Comparison of ENCODE assay signal across 1 cellular context in the genomic region with DNA sequence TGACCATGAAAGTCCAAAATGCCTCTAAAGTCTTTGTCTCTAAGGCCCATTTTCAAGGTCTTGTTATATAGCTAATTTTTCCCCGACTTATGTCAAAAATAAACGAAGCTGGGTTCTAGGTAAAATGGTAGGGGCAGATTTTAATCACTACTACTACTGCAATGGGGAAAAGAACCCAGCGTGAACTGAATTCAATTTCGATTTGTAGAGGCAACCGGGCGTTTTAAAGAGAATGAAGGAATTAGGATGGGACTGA.
TF ChIP-seq lines count a peak whose summit lies in the region.

No MANE protein-coding gene starts in this region.

TF ChIP-seq in K562, 482 proteins besides CTCF, POLR2A, EP300 and RAD21 (continued from another document):
- no peak for TF ChIP-seq ZC3H4 (CRISPR knock-in tag; IDR thresholded peaks at IDR 0.05; ENCODE audit: borderline replicate concordance)
- 0 out of 2 replicates have a peak, but pooled peaks have one; percentile 22 for TF ChIP-seq FOXM1 (IDR thresholded peaks at IDR 0.05; ENCODE audit: low read depth)
- TF ChIP-seq FOXM1 (CRISPR knock-in tag; IDR thresholded peaks at IDR 0.05; ENCODE audit: low read depth) = no peak
- no peak for TF ChIP-seq TAL1 (IDR thresholded peaks at IDR 0.05)
- TF ChIP-seq ASH1L (IDR thresholded peaks at IDR 0.05; ENCODE audit: borderline replicate concordance, low read depth, partially characterized antibody) = no peak
- 0 out of 2 replicates have a peak, but pooled peaks have one; percentile 61 for TF ChIP-seq ZNF24 (IDR thresholded peaks at IDR 0.05)
- 0 out of 2 replicates have a peak, but pooled peaks have one; percentile 4 for TF ChIP-seq NFIC (IDR thresholded peaks at IDR 0.05)
- TF ChIP-seq NFRKB (IDR thresholded peaks at IDR 0.05; ENCODE audit: low read depth) = peak; percentile 21; the same call in 1 of the 2 replicates
- peak; percentile 82 for TF ChIP-seq ZNF592 (IDR thresholded peaks at IDR 0.05)
- peak; percentile 27; the same call in 1 of the 2 replicates for TF ChIP-seq TEAD4 (IDR thresholded peaks at IDR 0.05; ENCODE audit: low read length)
- TF ChIP-seq TEAD4 (CRISPR knock-in tag; IDR thresholded peaks at IDR 0.05; ENCODE audit: borderline replicate concordance) = no peak
- TF ChIP-seq, protein P1, sequence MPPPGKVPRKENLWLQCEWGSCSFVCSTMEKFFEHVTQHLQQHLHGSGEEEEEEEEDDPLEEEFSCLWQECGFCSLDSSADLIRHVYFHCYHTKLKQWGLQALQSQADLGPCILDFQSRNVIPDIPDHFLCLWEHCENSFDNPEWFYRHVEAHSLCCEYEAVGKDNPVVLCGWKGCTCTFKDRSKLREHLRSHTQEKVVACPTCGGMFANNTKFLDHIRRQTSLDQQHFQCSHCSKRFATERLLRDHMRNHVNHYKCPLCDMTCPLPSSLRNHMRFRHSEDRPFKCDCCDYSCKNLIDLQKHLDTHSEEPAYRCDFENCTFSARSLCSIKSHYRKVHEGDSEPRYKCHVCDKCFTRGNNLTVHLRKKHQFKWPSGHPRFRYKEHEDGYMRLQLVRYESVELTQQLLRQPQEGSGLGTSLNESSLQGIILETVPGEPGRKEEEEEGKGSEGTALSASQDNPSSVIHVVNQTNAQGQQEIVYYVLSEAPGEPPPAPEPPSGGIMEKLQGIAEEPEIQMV (tag; conservative IDR thresholded peaks at IDR 0.05; ENCODE audit: low read depth) = peak; percentile 48; the same call in 1 of the 2 replicates
- peak; percentile 34; the same call in 1 of the 2 replicates for TF ChIP-seq ZNF445 (CRISPR knock-in tag; IDR thresholded peaks at IDR 0.05; ENCODE audit: low read depth)
- peak; percentile 77; the same call in 1 of the 2 replicates for TF ChIP-seq MYBL2 (IDR thresholded peaks at IDR 0.05; ENCODE audit: low read depth)
- no peak for TF ChIP-seq MYBL2 (CRISPR knock-in tag; IDR thresholded peaks at IDR 0.05; ENCODE audit: borderline replicate concordance)
- TF ChIP-seq, protein P2, sequence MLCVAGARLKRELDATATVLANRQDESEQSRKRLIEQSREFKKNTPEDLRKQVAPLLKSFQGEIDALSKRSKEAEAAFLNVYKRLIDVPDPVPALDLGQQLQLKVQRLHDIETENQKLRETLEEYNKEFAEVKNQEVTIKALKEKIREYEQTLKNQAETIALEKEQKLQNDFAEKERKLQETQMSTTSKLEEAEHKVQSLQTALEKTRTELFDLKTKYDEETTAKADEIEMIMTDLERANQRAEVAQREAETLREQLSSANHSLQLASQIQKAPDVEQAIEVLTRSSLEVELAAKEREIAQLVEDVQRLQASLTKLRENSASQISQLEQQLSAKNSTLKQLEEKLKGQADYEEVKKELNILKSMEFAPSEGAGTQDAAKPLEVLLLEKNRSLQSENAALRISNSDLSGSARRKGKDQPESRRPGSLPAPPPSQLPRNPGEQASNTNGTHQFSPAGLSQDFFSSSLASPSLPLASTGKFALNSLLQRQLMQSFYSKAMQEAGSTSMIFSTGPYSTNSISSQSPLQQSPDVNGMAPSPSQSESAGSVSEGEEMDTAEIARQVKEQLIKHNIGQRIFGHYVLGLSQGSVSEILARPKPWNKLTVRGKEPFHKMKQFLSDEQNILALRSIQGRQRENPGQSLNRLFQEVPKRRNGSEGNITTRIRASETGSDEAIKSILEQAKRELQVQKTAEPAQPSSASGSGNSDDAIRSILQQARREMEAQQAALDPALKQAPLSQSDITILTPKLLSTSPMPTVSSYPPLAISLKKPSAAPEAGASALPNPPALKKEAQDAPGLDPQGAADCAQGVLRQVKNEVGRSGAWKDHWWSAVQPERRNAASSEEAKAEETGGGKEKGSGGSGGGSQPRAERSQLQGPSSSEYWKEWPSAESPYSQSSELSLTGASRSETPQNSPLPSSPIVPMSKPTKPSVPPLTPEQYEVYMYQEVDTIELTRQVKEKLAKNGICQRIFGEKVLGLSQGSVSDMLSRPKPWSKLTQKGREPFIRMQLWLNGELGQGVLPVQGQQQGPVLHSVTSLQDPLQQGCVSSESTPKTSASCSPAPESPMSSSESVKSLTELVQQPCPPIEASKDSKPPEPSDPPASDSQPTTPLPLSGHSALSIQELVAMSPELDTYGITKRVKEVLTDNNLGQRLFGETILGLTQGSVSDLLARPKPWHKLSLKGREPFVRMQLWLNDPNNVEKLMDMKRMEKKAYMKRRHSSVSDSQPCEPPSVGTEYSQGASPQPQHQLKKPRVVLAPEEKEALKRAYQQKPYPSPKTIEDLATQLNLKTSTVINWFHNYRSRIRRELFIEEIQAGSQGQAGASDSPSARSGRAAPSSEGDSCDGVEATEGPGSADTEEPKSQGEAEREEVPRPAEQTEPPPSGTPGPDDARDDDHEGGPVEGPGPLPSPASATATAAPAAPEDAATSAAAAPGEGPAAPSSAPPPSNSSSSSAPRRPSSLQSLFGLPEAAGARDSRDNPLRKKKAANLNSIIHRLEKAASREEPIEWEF (CRISPR knock-in tag; IDR thresholded peaks at IDR 0.05) = 0 out of 2 replicates have a peak, but pooled peaks have one; percentile 0
- peak; percentile 47 for TF ChIP-seq BRD9 (IDR thresholded peaks at IDR 0.05; ENCODE audit: low read depth, partially characterized antibody)
- TF ChIP-seq, protein P3, sequence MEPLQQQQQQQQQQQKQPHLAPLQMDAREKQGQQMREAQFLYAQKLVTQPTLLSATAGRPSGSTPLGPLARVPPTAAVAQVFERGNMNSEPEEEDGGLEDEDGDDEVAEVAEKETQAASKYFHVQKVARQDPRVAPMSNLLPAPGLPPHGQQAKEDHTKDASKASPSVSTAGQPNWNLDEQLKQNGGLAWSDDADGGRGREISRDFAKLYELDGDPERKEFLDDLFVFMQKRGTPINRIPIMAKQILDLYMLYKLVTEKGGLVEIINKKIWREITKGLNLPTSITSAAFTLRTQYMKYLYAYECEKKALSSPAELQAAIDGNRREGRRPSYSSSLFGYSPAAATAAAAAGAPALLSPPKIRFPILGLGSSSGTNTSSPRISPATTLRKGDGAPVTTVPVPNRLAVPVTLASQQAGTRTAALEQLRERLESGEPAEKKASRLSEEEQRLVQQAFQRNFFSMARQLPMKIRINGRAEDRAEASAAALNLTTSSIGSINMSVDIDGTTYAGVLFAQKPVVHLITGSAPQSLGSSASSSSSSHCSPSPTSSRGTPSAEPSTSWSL (CRISPR knock-in tag; IDR thresholded peaks at IDR 0.05; ENCODE audit: borderline replicate concordance) = no peak
- TF ChIP-seq EHMT2 (IDR thresholded peaks at IDR 0.05) = 0 out of 2 replicates have a peak, but pooled peaks have one; percentile 24
- TF ChIP-seq, protein P4, sequence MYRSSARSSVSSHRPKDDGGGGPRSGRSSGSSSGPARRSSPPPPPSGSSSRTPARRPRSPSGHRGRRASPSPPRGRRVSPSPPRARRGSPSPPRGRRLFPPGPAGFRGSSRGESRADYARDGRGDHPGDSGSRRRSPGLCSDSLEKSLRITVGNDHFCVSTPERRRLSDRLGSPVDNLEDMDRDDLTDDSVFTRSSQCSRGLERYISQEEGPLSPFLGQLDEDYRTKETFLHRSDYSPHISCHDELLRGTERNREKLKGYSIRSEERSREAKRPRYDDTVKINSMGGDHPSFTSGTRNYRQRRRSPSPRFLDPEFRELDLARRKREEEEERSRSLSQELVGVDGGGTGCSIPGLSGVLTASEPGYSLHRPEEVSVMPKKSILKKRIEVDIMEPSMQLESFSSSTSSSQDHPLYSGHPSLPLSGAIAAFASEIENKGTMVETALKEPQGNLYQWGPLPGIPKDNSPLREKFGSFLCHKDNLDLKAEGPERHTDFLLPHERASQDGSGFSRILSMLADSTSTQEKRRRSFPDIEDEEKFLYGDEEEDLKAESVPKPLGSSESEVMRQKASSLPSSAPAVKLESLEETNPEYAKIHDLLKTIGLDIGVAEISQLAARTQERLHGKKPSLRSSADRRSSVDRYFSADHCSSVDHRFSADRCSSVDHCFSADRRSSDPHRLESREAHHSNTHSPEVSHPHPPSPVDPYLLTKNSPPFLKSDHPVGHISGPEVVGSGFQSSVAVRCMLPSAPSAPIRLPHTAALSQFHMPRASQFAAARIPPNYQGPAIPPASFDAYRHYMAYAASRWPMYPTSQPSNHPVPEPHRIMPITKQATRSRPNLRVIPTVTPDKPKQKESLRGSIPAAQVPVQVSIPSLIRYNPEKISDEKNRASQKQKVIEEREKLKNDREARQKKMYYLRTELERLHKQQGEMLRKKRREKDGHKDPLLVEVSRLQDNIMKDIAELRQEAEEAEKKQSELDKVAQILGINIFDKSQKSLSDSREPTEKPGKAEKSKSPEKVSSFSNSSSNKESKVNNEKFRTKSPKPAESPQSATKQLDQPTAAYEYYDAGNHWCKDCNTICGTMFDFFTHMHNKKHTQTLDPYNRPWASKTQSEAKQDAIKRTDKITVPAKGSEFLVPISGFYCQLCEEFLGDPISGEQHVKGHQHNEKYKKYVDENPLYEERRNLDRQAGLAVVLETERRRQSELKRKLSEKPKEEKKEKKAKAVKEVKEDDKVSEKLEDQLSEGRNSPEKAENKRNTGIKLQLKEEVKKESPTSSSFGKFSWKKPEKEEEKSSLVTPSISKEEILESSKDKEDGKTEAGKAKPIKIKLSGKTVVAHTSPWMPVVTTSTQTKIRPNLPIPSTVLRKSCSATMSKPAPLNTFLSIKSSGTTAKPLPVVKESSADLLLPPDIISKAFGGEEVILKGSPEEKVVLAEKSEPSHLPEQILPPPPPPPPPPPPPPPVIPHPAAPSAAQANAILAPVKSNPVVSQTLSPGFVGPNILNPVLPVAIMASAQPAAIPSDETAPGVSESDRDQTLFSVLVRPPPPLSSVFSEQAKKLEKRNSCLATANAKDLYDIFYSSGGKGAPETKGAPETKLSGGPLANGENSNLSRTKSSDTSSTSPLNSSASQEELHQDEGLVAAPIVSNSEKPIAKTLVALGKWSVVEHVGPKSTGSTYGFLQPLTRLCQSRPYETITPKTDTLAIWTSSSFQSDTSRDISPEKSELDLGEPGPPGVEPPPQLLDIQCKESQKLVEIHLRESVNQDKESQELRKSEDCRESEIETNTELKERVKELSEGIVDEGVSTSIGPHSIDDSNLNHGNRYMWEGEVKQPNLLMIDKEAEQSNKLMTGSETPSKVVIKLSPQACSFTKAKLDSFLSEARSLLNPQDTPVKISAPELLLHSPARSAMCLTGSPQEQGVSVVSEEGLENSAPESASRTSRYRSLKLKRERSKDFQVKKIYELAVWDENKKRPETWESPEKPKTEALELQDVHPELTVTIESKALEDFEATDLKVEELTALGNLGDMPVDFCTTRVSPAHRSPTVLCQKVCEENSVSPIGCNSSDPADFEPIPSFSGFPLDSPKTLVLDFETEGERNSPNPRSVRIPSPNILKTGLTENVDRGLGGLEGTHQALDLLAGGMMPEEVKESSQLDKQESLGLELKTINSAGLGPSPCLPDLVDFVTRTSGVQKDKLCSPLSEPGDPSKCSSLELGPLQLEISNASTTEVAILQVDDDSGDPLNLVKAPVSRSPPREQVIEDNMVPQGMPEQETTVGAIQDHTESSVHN (IDR thresholded peaks at IDR 0.05; ENCODE audit: borderline replicate concordance in 1 of 2, low read depth in 1 of 2) = 0 out of 4 replicates have a peak, but pooled peaks of 1 of the 2 experiments have one; percentile 8
- TF ChIP-seq PCBP2 (IDR thresholded peaks at IDR 0.05; ENCODE audit: low read depth, low read length, poor library complexity, severe bottlenecking) = no peak
- 0 out of 2 replicates have a peak, but pooled peaks have one; percentile 42 for TF ChIP-seq ZNF561 (CRISPR knock-in tag; conservative IDR thresholded peaks at IDR 0.05)
- TF ChIP-seq, protein P5, sequence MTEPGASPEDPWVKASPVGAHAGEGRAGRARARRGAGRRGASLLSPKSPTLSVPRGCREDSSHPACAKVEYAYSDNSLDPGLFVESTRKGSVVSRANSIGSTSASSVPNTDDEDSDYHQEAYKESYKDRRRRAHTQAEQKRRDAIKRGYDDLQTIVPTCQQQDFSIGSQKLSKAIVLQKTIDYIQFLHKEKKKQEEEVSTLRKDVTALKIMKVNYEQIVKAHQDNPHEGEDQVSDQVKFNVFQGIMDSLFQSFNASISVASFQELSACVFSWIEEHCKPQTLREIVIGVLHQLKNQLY (CRISPR knock-in tag; conservative IDR thresholded peaks at IDR 0.05) = no peak
- no peak for TF ChIP-seq ZNF780A (CRISPR knock-in tag; IDR thresholded peaks at IDR 0.05)
- TF ChIP-seq ZFX (CRISPR knock-in tag; IDR thresholded peaks at IDR 0.05) = peak; percentile 61
- TF ChIP-seq POLR2H (tag; IDR thresholded peaks at IDR 0.05; ENCODE audit: low read depth) = peak; percentile 71
- TF ChIP-seq ARNT (IDR thresholded peaks at IDR 0.05) = peak in 1 of 2 experiments; percentile 59; a peak in 2 of 4 replicates
- peak; percentile 65 for TF ChIP-seq DPF2 (IDR thresholded peaks at IDR 0.05)
- TF ChIP-seq FOSL1 (tag; conservative IDR thresholded peaks at IDR 0.05) = 0 out of 2 replicates have a peak, but pooled peaks have one; percentile 43
